8 cellular contexts compared by ENCODE assay signal in the genomic region with DNA sequence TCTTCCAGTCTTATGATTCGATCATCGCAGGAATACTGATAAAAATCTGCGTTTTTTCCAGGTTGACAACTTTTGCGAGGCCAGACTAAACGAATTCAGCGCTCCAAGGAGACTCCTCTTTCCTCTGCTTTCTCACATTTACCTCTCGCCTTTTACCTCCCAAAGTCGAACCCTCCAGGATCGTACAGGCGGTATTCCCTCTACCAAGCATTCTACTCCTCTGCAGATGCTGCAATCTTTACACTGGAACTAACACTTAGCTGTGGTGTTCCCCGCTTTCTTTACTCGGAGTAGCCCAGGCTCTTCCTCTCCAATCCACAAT. TPM values are rescaled to one million over a fixed set of nuclear protein-coding genes. Genes with fewer than 3 reads are reported as not detected.
DNase-seq lines count a peak whose midpoint lies in the region; ATAC-seq and TF ChIP-seq lines count a peak whose summit lies in the region.

No MANE protein-coding gene starts in this region.

- WGBS in adipose tissue, 3 donors, result 0% methylated on average over 12 of the region's 12 CpGs
- WGBS in tibial nerve, 2 donors, result 0 to 1% methylated on average over 12 of the region's 12 CpGs

- H3K9me3 ChIP-seq in left lung (no peaks in the 10 kb centered on the region), tibial nerve (no peaks in the 10 kb centered on the region)

- no peak for TF ChIP-seq POLR2A in tibial nerve (IDR thresholded peaks at IDR 0.05)

- peak; percentile 73 for DNase-seq in DMS53 (lab: John Stamatoyannopoulos, UW)
- DNase-seq in DMS53 treated with DMSO at 0.1 percent for 48 hours (lab: John Stamatoyannopoulos, UW; ENCODE audit: unreplicated experiment), result no peak
- DNase-seq in left lung, result no peak
- DNase-seq in tibial nerve (ENCODE audit: low spot score in 2 of 2), result no peak
- no peak for DNase-seq in LoVo (ENCODE audit: low spot score)
- no peak for DNase-seq in germinal center (ENCODE audit: low spot score)

- H3K27me3 ChIP-seq in left lung (no peaks in the 10 kb centered on the region), tibial nerve (no peaks in the 10 kb centered on the region)

- H3K4me3 ChIP-seq in left lung (peak overlapping the region; percentile 89 to 95), tibial nerve (peak overlapping the region; percentile 50 to 90 (median 76))

- H3K27ac ChIP-seq in adipose tissue (ENCODE audit: low read depth, low read length) (peak overlapping the region; percentile 51), left lung (peak overlapping the region; percentile 92 to 94), tibial nerve (peak overlapping the region; percentile 69 to 97 (median 90))

- H3K36me3 ChIP-seq in left lung (peaks cover 0 to 16% of the 10 kb centered on the region in 2 donors), tibial nerve (peaks cover 0 to 15% (median 0%) of the 10 kb centered on the region in 3 donors)

- no peak for TF ChIP-seq EP300 in tibial nerve (IDR thresholded peaks at IDR 0.05)

- peak; percentile 1 for ATAC-seq in HG03095 (IDR thresholded peaks at IDR 0.05; ENCODE audit: unreplicated experiment)
- ATAC-seq in left lung, result no peak

- peaks cover 21 to 72% of the 10 kb centered on the region in 2 donors for H3K4me1 ChIP-seq in left lung
- peaks cover 0 to 64% (median 33%) of the 10 kb centered on the region in 4 donors for H3K4me1 ChIP-seq in tibial nerve

- TF ChIP-seq CTCF in left lung (IDR thresholded peaks at IDR 0.05) (no peak), tibial nerve (IDR thresholded peaks at IDR 0.05) (no peak)

- intact Hi-C loops in left lung (cut with DNase I), result no loop called here

RNA-seq across cellular contexts. Expression of gene NUDT5, which starts 0.4 kb away (rescaled TPM):
- polyA plus RNA-seq in adipose tissue, result 10 to 100 TPM; 17.8 to 60.3 (median 50.2) TPM
- 10 to 100 TPM; 47.2 to 56.8 TPM for total RNA-seq in left lung
- 10 to 100 TPM; 23.4 to 50.7 (median 41.9) TPM for total RNA-seq in tibial nerve

RNA-seq across cellular contexts. Expression of gene CDC123, which starts 0.7 kb away (rescaled TPM):
- 10 to 100 TPM; 23.9 to 54.3 (median 47.6) TPM for polyA plus RNA-seq in adipose tissue
- total RNA-seq in left lung (10 to 100 TPM; 51.9 to 63.6 TPM), tibial nerve (10 to 100 TPM; 32.7 to 80.0 (median 37.7) TPM)
